In the genomic region with DNA sequence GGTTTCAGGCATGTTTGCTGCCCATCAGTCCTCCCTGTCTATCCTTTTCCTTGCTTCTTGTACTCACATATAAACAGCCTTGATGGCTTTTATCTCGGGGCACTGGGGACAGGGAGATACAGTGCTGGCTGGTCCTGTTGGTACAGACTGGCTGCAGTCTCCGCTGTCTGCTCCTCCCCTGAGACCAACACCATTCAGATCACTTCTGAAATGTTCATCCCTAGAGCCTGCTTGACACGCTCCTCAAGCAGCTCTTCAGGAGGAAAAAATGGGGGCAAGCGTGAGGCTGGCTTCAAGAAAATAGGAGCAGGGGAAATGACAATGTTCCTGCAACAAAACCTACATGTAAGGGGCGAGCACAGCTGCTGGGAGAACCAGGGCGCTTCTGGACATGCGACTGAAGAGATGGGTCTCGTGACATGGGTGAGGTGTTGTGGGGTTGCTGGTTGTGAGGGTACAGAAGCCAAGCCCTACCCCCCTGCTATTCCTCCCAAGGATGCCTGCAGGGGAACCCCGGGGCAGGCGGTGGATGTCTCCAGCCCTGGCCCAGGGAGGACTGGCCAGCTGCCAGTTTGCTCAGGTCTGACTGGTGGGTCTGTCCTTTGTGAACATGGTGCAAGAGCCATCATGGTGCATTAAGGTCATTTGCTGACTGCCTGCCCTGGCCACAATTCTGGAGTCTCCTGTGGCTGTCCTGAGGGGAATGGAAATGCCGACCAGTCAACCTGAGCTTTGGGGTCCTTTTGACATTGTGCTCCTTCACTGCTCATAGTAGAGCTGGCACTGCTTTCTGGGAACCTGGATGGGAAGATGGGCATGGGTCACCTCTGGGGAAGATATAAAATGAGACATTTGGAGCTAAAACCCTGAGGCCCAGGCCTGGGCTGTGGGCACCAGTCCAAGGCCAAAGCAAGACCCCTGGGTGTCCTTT, we compare ENCODE assay signal across 23 cellular contexts. TPM values are rescaled to one million over a fixed set of nuclear protein-coding genes. Genes with fewer than 3 reads are reported as not detected.
"Had no signal": no experiment of that assay in that cellular context is flagged by ENCODE, and none has a peak within 500 bp of the region (broad histone marks: within the 10 kb centered on the region; RNA-seq: fewer than 3 reads in every experiment).

No MANE protein-coding gene starts in this region.

- ATAC-seq: pancreas, T-helper 17 cell had no signal

- H3K27me3 ChIP-seq: pancreas, suprapubic skin, tibial artery had no signal

- H3K36me3 ChIP-seq: esophagus squamous epithelium, pancreas, prostate gland, spleen had no signal

- DNase-seq: activated CD4-positive, alpha-beta memory T cell treated with anti-CD3 and anti-CD28 coated beads for 36 hours; activated CD4-positive, alpha-beta T cell treated with anti-CD3 and anti-CD28 coated beads, Interleukin-2, amount 10 ng/mL, durations not matched to agents 24 days and 14 days; activated CD4-positive, CD25-positive, alpha-beta regulatory T cell treated with anti-CD3 and anti-CD28 coated beads, Interleukin-2, amount 50 U/mL, for 72 hours; activated CD8-positive, alpha-beta memory T cell treated with anti-CD3 and anti-CD28 coated beads, Interleukin-2, amount 50 U/mL, for 4 hours; activated effector memory CD4-positive, alpha-beta T cell treated with anti-CD3 and anti-CD28 coated beads, Interleukin-2, amount 50 U/mL, for 16 hours; activated naive CD4-positive, alpha-beta T cell treated with anti-CD3 and anti-CD28 coated beads, Interleukin-2, amount 10 ng/mL, durations not matched to agents 7 days and 5 days; activated T-cell treated with anti-CD3 and anti-CD28 coated beads, Interleukin-2, amount 50 U/mL, for 1 hour; amygdala; caudate nucleus; esophagus squamous epithelium; foreskin melanocyte; naive B cell; spleen; stimulated activated naive CD4-positive, alpha-beta T cell; T-helper 17 cell; tibial artery had no signal

- H3K4me3 ChIP-seq: esophagus squamous epithelium, pancreas, prostate gland, spleen, suprapubic skin, tibial artery had no signal

- H3K27ac ChIP-seq: esophagus squamous epithelium, pancreas, prostate gland, spleen, suprapubic skin, tibial artery had no signal

- H3K4me1 ChIP-seq: esophagus squamous epithelium, pancreas, prostate gland, suprapubic skin, tibial artery had no signal

- H3K9me3 ChIP-seq: esophagus squamous epithelium, pancreas, prostate gland, spleen, suprapubic skin, tibial artery had no signal

RNA-seq across cellular contexts. Expression of a gene that starts 40.1 kb away (rescaled TPM):
- total RNA-seq: activated CD4-positive, alpha-beta memory T cell treated with anti-CD3 and anti-CD28 coated beads for 36 hours; activated CD4-positive, alpha-beta T cell treated with anti-CD3 and anti-CD28 coated beads, Interleukin-2, amount 10 ng/mL, durations not matched to agents 24 days and 14 days; activated CD8-positive, alpha-beta memory T cell treated with anti-CD3 and anti-CD28 coated beads for 36 hours; activated T-helper 1 cell treated with anti-CD3 and anti-CD28 coated beads, Interleukin-12 subunit alpha, Interleukin-12 subunit beta, Interleukin-2, Interleukin-4 antibody, amounts not matched to agents 30 ng/mL and 10 ng/mL and 1 ng/mL, durations not matched to agents 14 hours and 24 hours and 36 hours; mesothelial cell of epicardium; T-helper 17 cell had no signal
- polyA plus RNA-seq: liver, spleen had no signal
